In genomic region chr11:19458721-19459120, GRCh38 we compare ENCODE assay signal across 20 cellular contexts.
DNase-seq lines count a peak whose midpoint lies in the region; TF ChIP-seq lines count a peak whose summit lies in the region.
"Had no signal": no experiment of that assay in that cellular context is flagged by ENCODE, and none has a peak within 500 bp of the region (broad histone marks: within the 10 kb centered on the region; RNA-seq: fewer than 3 reads in every experiment).

No MANE protein-coding gene starts in this region.

- no peak overlapping the region for H2BK120ac ChIP-seq in neuronal stem cell (ENCODE audit: low read depth, low read length)

- no peak overlapping the region for H3K14ac ChIP-seq in neuronal stem cell (ENCODE audit: low read length)

- no peak overlapping the region for H3K4ac ChIP-seq in neuronal stem cell (ENCODE audit: low read length)

- no peak overlapping the region for H4K91ac ChIP-seq in neuronal stem cell (ENCODE audit: low read depth, low read length, poor library complexity)

- H3K4me3 ChIP-seq in neuronal stem cell (ENCODE audit: low read length in 2 of 2) = no peak overlapping the region
- H3K4me3 ChIP-seq: BLaER1 had no signal

- H3K27ac Mint-ChIP-seq in mesothelial cell of epicardium = no peak overlapping the region
- H3K27ac Mint-ChIP-seq: B cell; CD4-positive, CD25-positive, alpha-beta regulatory T cell; CD8-positive, alpha-beta T cell had no signal

- no CpG with 5 or more reads among the region's 3 CpGs for WGBS in neuronal stem cell (ENCODE audit: extremely low coverage in 2 of 2, insufficient read length in 2 of 2, insufficient replicate concordance in 1 of 2), 2 donors

- H3K36me3 ChIP-seq in neuronal stem cell (replicated peaks in 1 of 2; ENCODE audit: control insufficient read depth in 2 of 2, insufficient read depth in 2 of 2, low read length in 2 of 2) = no peaks in the 10 kb centered on the region
- H3K36me3 ChIP-seq: BLaER1 had no signal

- no peak overlapping the region for H2BK12ac ChIP-seq in neuronal stem cell (ENCODE audit: low read length)

- H3K27me3 Mint-ChIP-seq in mesothelial cell of epicardium (ENCODE audit: low read depth) = peaks cover 8% of the 10 kb centered on the region

- peak; percentile 14 for DNase-seq in DMS 273 (lab: John Stamatoyannopoulos, UW; ENCODE audit: unreplicated experiment)
- no peak for DNase-seq in DMS 273 treated with DMSO at 0.1 percent for 48 hours (lab: John Stamatoyannopoulos, UW)
- peak; percentile 15 to 63 for DNase-seq in NCI-H524 (lab: John Stamatoyannopoulos, UW)
- no peak for DNase-seq in NCI-H524 treated with DMSO at 0.1 percent for 48 hours (lab: John Stamatoyannopoulos, UW)
- no peak for DNase-seq in neuronal stem cell (ENCODE audit: low spot score)
- DNase-seq in mesothelial cell of epicardium (ENCODE audit: low spot score in 2 of 2, unreplicated experiment in 2 of 2) = no peak
- DNase-seq in midbrain (lab: John Stamatoyannopoulos, UW) = no peak
- DNase-seq: Caco-2; CD4-positive, CD25-positive, alpha-beta regulatory T cell; CD8-positive, alpha-beta T cell; DMS53; DMS79 treated with DMSO at 0.1 percent for 48 hours; GF-D8; GOT3; H7; HCEC 1CT had no signal

- no peaks in the 10 kb centered on the region for H3K79me1 ChIP-seq in neuronal stem cell (ENCODE audit: low read depth, low read length)

- peak overlapping the region; percentile 11 for H3K18ac ChIP-seq in neuronal stem cell (ENCODE audit: low read length)

- no peak overlapping the region for H3K23ac ChIP-seq in neuronal stem cell (ENCODE audit: low read depth, low read length, poor library complexity)

- TF ChIP-seq CTCF in mesothelial cell of epicardium (IDR thresholded peaks at IDR 0.05; ENCODE audit: unreplicated experiment) = no peak

- no peak overlapping the region for H2BK5ac ChIP-seq in neuronal stem cell (ENCODE audit: low read length)

- no peaks in the 10 kb centered on the region for H3K9me3 Mint-ChIP-seq in mesothelial cell of epicardium
- H3K9me3 Mint-ChIP-seq: CD8-positive, alpha-beta T cell had no signal

- no peak overlapping the region for H2AK5ac ChIP-seq in neuronal stem cell (ENCODE audit: low read depth, low read length)

- no peak overlapping the region for H4K8ac ChIP-seq in neuronal stem cell (ENCODE audit: low read depth, low read length)

- H3K36me3 Mint-ChIP-seq in mesothelial cell of epicardium = no peaks in the 10 kb centered on the region
- H3K36me3 Mint-ChIP-seq: CD4-positive, CD25-positive, alpha-beta regulatory T cell; CD8-positive, alpha-beta T cell had no signal

- H3K4me2 ChIP-seq in neuronal stem cell (ENCODE audit: insufficient read depth, low read length, poor library complexity, severe bottlenecking) = no peak overlapping the region
- H3K4me2 ChIP-seq: BLaER1 had no signal

- no peaks in the 10 kb centered on the region for H3K9me3 ChIP-seq in neuronal stem cell (replicated peaks in 1 of 2; ENCODE audit: control insufficient read depth in 2 of 2, insufficient read depth in 1 of 2, low read depth in 1 of 2, low read length in 2 of 2)
- H3K9me3 ChIP-seq: BLaER1, Caco-2 had no signal

- no peak overlapping the region for H2BK15ac ChIP-seq in neuronal stem cell (ENCODE audit: low read length)

- no peak overlapping the region for H3K4me3 Mint-ChIP-seq in mesothelial cell of epicardium
- H3K4me3 Mint-ChIP-seq: B cell; CD4-positive, CD25-positive, alpha-beta regulatory T cell; CD8-positive, alpha-beta T cell had no signal

- H3K4me1 ChIP-seq in neuronal stem cell (ENCODE audit: control insufficient read depth in 2 of 2, insufficient read depth in 1 of 2, low read depth in 1 of 2, low read length in 2 of 2) = peaks cover 13 to 38% of the 10 kb centered on the region in 2 donors
- H3K4me1 ChIP-seq: BLaER1, Caco-2 had no signal

- no peaks in the 10 kb centered on the region for H3K27me3 ChIP-seq in neuronal stem cell (ENCODE audit: control insufficient read depth in 3 of 3, insufficient read depth in 3 of 3, low read depth in 1 of 3, low read length in 3 of 3)
- H3K27me3 ChIP-seq: BLaER1 had no signal

- no peak overlapping the region for H3K27ac ChIP-seq in neuronal stem cell (replicated peaks; ENCODE audit: low read length)
- H3K27ac ChIP-seq: 22Rv1, BLaER1, C4-2B had no signal

- H2AFZ ChIP-seq in neuronal stem cell (ENCODE audit: low read length) = no peak overlapping the region

- H3K4me1 Mint-ChIP-seq in mesothelial cell of epicardium = peaks cover 3% of the 10 kb centered on the region
- H3K4me1 Mint-ChIP-seq: CD4-positive, CD25-positive, alpha-beta regulatory T cell had no signal

- H3K9ac ChIP-seq in neuronal stem cell (ENCODE audit: low read depth, low read length, poor library complexity) = no peak overlapping the region
- H3K9ac ChIP-seq: BLaER1 had no signal

Comparison
In these comparisons a context has a peak if more than half of its experiments do, and no peak if none do; other contexts are left out.
1. DNase-seq: peak in DMS 273 (single experiment) and NCI-H524 (2 of 2); none in DMS 273 treated with DMSO at 0.1 percent for 48 hours (single experiment), NCI-H524 treated with DMSO at 0.1 percent for 48 hours (single experiment), neuronal stem cell (single experiment), mesothelial cell of epicardium (0 of 2) and midbrain (single experiment).